Comparison of ENCODE assay signal across 8 cellular contexts in the genomic region with DNA sequence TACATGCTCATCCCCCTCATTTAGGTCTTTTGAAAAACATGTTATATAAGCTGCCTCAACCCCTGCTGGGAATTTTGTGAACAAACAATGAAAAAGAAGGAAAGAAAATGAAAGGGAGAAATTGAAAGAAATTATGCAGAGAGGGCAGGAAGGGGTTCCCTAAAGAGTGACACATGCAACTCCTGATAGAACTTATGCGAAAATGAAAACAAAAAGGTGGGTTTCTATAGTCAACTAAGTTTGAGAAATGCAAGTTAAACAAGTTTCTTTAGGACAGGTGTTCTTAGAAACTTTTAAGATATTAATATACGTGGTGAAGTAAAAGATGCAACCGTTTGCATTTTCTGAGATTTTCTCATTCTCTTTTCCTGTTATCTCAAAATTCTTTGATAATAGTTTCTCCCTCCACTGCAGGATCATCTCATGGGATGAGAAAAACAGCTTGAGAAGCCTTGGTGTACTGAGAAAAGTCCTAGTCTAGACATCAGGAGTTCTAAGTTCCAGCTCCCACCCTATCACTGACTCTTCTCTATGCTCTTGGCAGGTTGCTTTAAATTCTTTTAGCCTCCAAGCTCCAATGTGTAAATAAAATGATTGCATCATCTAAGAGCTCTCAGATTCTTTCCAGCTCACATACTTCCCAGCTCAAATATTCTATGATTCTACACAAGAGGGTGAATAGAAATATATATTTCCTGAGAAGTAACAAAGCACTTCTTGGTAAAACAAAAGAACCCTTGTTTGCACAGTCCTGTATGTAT.
DNase-seq lines count a peak whose midpoint lies in the region; ATAC-seq and TF ChIP-seq lines count a peak whose summit lies in the region.

No MANE protein-coding gene starts in this region.

- H3K4me3 ChIP-seq in Caco-2 (ENCODE audit: low read depth, low read length) (no peak overlapping the region), KMS-11 (IDR thresholded peaks at IDR 0.05; ENCODE audit: insufficient read depth, low read depth, low read length) (no peak overlapping the region)

- H3K4me2 ChIP-seq in KMS-11 = peak overlapping the region; percentile 82

- peaks cover 4% of the 10 kb centered on the region for H3K27me3 Mint-ChIP-seq in Caco-2 (ENCODE audit: insufficient read depth, unreplicated experiment)

- peak overlapping the region; percentile 3 for H3K27ac Mint-ChIP-seq in Caco-2 (ENCODE audit: unreplicated experiment)

- no peak overlapping the region for H2AFZ ChIP-seq in KMS-11 (ENCODE audit: low read depth)

- H4K20me1 ChIP-seq in KMS-11 (ENCODE audit: insufficient read depth) = no peaks in the 10 kb centered on the region

- ATAC-seq in GM21447 (IDR thresholded peaks at IDR 0.05; ENCODE audit: unreplicated experiment) = peak; percentile 95

- POLR2A ChIA-PET in Caco-2 (lab: Charles Lee) = interaction anchor here (0.6 kb wide), 1 partner anchor 709 kb away, joined by 4 read pairs; a partner anchor contains a TSS

- H3K27ac ChIP-seq in KMS-11 = peak overlapping the region; percentile 48; the same call in 1 of the 2 replicates

- CTCF ChIA-PET in Caco-2 (lab: Charles Lee) = interaction anchor here (0.6 to 1.4 kb wide), 6 partner anchors 12 to 528 kb away, joined by 3 to 7 read pairs (median 4); no protein-coding TSS in a partner anchor

- no peaks in the 10 kb centered on the region for H3K36me3 Mint-ChIP-seq in Caco-2 (ENCODE audit: insufficient read depth, unreplicated experiment)

- peaks cover 15% of the 10 kb centered on the region for H3K4me1 Mint-ChIP-seq in Caco-2 (ENCODE audit: low read depth, unreplicated experiment)

- BruUV-seq in Caco-2 (replicated peaks; lab: Mats Ljungman, UMichigan) = no TSS peak

- H3K9ac ChIP-seq in KMS-11 = peak overlapping the region; percentile 8; the same call in 1 of the 2 replicates

- H3K9me3 ChIP-seq in Caco-2 = no peaks in the 10 kb centered on the region

- H3K27me3 ChIP-seq in Caco-2 (replicated peaks; ENCODE audit: control insufficient read depth, insufficient read depth, low read length) (no peaks in the 10 kb centered on the region; the same call in 1 of the 2 replicates), KMS-11 (ENCODE audit: insufficient read depth, low read depth) (no peaks in the 10 kb centered on the region)

- intact Hi-C loops in Caco-2 (cut with micrococcal nuclease; ENCODE audit: unreplicated experiment) = no loop called here

- peak in 1 of 2 experiments; percentile 25 for DNase-seq in Caco-2
- peak; percentile 83 for DNase-seq in fibroblast of gingiva (ENCODE audit: low read depth)
- DNase-seq in epidermal melanocyte (ENCODE audit: insufficient read length, low spot score) = no peak
- DNase-seq in anterior cingulate cortex (lab: John Stamatoyannopoulos, UW) = no peak
- DNase-seq in mesenteric fat pad (ENCODE audit: low spot score) = no peak
- DNase-seq in activated gamma-delta T cell (lab: John Stamatoyannopoulos, UW) = no peak

- peaks cover 11% of the 10 kb centered on the region for H3K4me1 ChIP-seq in Caco-2
- peaks cover 39% of the 10 kb centered on the region for H3K4me1 ChIP-seq in KMS-11 (ENCODE audit: low read depth, poor library complexity, severe bottlenecking)

- H3K4me3 Mint-ChIP-seq in Caco-2 (ENCODE audit: unreplicated experiment) = no peak overlapping the region

- TF ChIP-seq CTCF in Caco-2 (IDR thresholded peaks at IDR 0.05; ENCODE audit: insufficient read depth in 1 of 2, low read depth in 1 of 2, low read length in 1 of 2, severe bottlenecking in 1 of 2, unreplicated experiment in 1 of 2) (no peak), KMS-11 (conservative IDR thresholded peaks at IDR 0.05; ENCODE audit: low read depth, low read length) (no peak)

- H3K36me3 ChIP-seq in Caco-2 (ENCODE audit: control insufficient read depth, insufficient read depth, low read length) (no peaks in the 10 kb centered on the region), KMS-11 (ENCODE audit: insufficient read depth) (no peaks in the 10 kb centered on the region)

- no peaks in the 10 kb centered on the region for H3K9me3 Mint-ChIP-seq in Caco-2 (ENCODE audit: unreplicated experiment)

- no peaks in the 10 kb centered on the region for H3K79me2 ChIP-seq in KMS-11 (ENCODE audit: insufficient read depth, low read depth)
